ENCODE assay signal across 1 cellular context in genomic region chr17:36602030-36602737, GRCh38.
TF ChIP-seq lines count a peak whose summit lies in the region.

No MANE protein-coding gene starts in this region.

TF ChIP-seq in HepG2, 621 proteins besides CTCF, POLR2A, EP300 and RAD21 (continues in another document):
- TF ChIP-seq ZNF747 (CRISPR knock-in tag; IDR thresholded peaks at IDR 0.05; ENCODE audit: borderline replicate concordance) (no peak), ZNF639 (CRISPR knock-in tag; conservative IDR thresholded peaks at IDR 0.05) (no peak), ZSCAN22 (CRISPR knock-in tag; IDR thresholded peaks at IDR 0.05) (no peak), TMF1 (CRISPR knock-in tag; IDR thresholded peaks at IDR 0.05; ENCODE audit: low read depth) (no peak), NONO (IDR thresholded peaks at IDR 0.05) (no peak), NONO (CRISPR knock-in tag; conservative IDR thresholded peaks at IDR 0.05) (no peak), UBTF (CRISPR knock-in tag; IDR thresholded peaks at IDR 0.05) (peak; percentile 49; the same call in 1 of the 2 replicates), ZNF777 (CRISPR knock-in tag; IDR thresholded peaks at IDR 0.05) (peak; percentile 10; the same call in 1 of the 2 replicates), KMT2B (CRISPR knock-in tag; IDR thresholded peaks at IDR 0.05) (no peak), TFE3 (CRISPR knock-in tag; IDR thresholded peaks at IDR 0.05) (no peak), ZNF766 (CRISPR knock-in tag; IDR thresholded peaks at IDR 0.05; ENCODE audit: borderline replicate concordance) (no peak), ZNF678 (CRISPR knock-in tag; IDR thresholded peaks at IDR 0.05) (no peak), HIVEP1 (CRISPR knock-in tag; IDR thresholded peaks at IDR 0.05) (no peak), ZNF160 (CRISPR knock-in tag; IDR thresholded peaks at IDR 0.05) (no peak), ZNF598 (CRISPR knock-in tag; IDR thresholded peaks at IDR 0.05; ENCODE audit: borderline replicate concordance) (no peak), NR2F2 (IDR thresholded peaks at IDR 0.05; ENCODE audit: borderline replicate concordance, low read depth) (no peak), TGIF2 (CRISPR knock-in tag; IDR thresholded peaks at IDR 0.05) (no peak), PAWR (CRISPR knock-in tag; IDR thresholded peaks at IDR 0.05; ENCODE audit: borderline replicate concordance) (no peak), POGK (CRISPR knock-in tag; conservative IDR thresholded peaks at IDR 0.05) (no peak), EED (CRISPR knock-in tag; IDR thresholded peaks at IDR 0.05) (no peak), TCF12 (IDR thresholded peaks at IDR 0.05) (no peak), TCF12 (CRISPR knock-in tag; IDR thresholded peaks at IDR 0.05) (0 out of 2 replicates have a peak, but pooled peaks have one; percentile 9), GATAD2A (CRISPR knock-in tag; IDR thresholded peaks at IDR 0.05) (no peak), RFX5 (IDR thresholded peaks at IDR 0.05; ENCODE audit: low read depth, low read length) (no peak), EHMT2 (IDR thresholded peaks at IDR 0.05; ENCODE audit: borderline replicate concordance, low read depth, low read length) (no peak), ZXDC (CRISPR knock-in tag; IDR thresholded peaks at IDR 0.05) (no peak), NAIF1 (CRISPR knock-in tag; IDR thresholded peaks at IDR 0.05; ENCODE audit: borderline replicate concordance) (no peak), CBX1 (IDR thresholded peaks at IDR 0.05; ENCODE audit: low read depth) (no peak), ZFYVE20 (CRISPR knock-in tag; IDR thresholded peaks at IDR 0.05; ENCODE audit: borderline replicate concordance, low read depth) (no peak), REXO4 (CRISPR knock-in tag; IDR thresholded peaks at IDR 0.05; ENCODE audit: borderline replicate concordance) (no peak), NFRKB (IDR thresholded peaks at IDR 0.05) (no peak), ZNF605 (CRISPR knock-in tag; IDR thresholded peaks at IDR 0.05) (peak; percentile 27; the same call in 1 of the 2 replicates), ZNF354B (CRISPR knock-in tag; IDR thresholded peaks at IDR 0.05) (no peak), ZNF343 (CRISPR knock-in tag; IDR thresholded peaks at IDR 0.05) (no peak), ZFP41 (CRISPR knock-in tag; IDR thresholded peaks at IDR 0.05; ENCODE audit: borderline replicate concordance) (no peak), ZNF772 (CRISPR knock-in tag; IDR thresholded peaks at IDR 0.05) (no peak), ZNF800 (CRISPR knock-in tag; IDR thresholded peaks at IDR 0.05) (no peak), KLF12 (CRISPR knock-in tag; IDR thresholded peaks at IDR 0.05; ENCODE audit: borderline replicate concordance) (no peak), CBX2 (IDR thresholded peaks at IDR 0.05; ENCODE audit: low read depth, low read length) (no peak), CBX2 (CRISPR knock-in tag; IDR thresholded peaks at IDR 0.05; ENCODE audit: low read depth) (no peak), ZNF784 (CRISPR knock-in tag; IDR thresholded peaks at IDR 0.05; ENCODE audit: borderline replicate concordance) (no peak), ZC3H4 (CRISPR knock-in tag; IDR thresholded peaks at IDR 0.05; ENCODE audit: borderline replicate concordance) (no peak), DPF2 (CRISPR knock-in tag; IDR thresholded peaks at IDR 0.05; ENCODE audit: borderline replicate concordance, low read depth) (no peak), MAFK (conservative IDR thresholded peaks at IDR 0.05 in 1 of 2, IDR thresholded peaks at IDR 0.05 in 1 of 2; ENCODE audit: low read length in 2 of 2) (no peak), MAZ (IDR thresholded peaks at IDR 0.05; ENCODE audit: borderline replicate concordance, low read depth, low read length) (no peak), MAZ (CRISPR knock-in tag; IDR thresholded peaks at IDR 0.05; ENCODE audit: low read depth) (no peak), ZBTB1 (CRISPR knock-in tag; IDR thresholded peaks at IDR 0.05; ENCODE audit: borderline replicate concordance) (no peak), ZNF12 (CRISPR knock-in tag; IDR thresholded peaks at IDR 0.05) (no peak), KDM1A (CRISPR knock-in tag; IDR thresholded peaks at IDR 0.05) (no peak), IRX3 (CRISPR knock-in tag; IDR thresholded peaks at IDR 0.05; ENCODE audit: borderline replicate concordance, low read depth) (no peak), ZNF30 (CRISPR knock-in tag; IDR thresholded peaks at IDR 0.05) (no peak), ZFAT (CRISPR knock-in tag; conservative IDR thresholded peaks at IDR 0.05) (no peak)
- TF ChIP-seq, protein P1, sequence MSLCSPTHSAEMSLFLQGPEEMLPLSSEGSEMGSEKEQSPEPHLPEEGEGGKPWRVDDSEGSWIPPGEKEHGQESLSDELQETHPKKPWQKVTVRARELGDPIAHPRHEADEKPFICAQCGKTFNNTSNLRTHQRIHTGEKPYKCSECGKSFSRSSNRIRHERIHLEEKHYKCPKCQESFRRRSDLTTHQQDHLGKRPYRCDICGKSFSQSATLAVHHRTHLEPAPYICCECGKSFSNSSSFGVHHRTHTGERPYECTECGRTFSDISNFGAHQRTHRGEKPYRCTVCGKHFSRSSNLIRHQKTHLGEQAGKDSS (CRISPR knock-in tag; IDR thresholded peaks at IDR 0.05; ENCODE audit: borderline replicate concordance, low read depth), result no peak
- TF ChIP-seq, protein P2, sequence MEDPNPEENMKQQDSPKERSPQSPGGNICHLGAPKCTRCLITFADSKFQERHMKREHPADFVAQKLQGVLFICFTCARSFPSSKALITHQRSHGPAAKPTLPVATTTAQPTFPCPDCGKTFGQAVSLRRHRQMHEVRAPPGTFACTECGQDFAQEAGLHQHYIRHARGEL (CRISPR knock-in tag; IDR thresholded peaks at IDR 0.05), result no peak
- TF ChIP-seq, protein P3, sequence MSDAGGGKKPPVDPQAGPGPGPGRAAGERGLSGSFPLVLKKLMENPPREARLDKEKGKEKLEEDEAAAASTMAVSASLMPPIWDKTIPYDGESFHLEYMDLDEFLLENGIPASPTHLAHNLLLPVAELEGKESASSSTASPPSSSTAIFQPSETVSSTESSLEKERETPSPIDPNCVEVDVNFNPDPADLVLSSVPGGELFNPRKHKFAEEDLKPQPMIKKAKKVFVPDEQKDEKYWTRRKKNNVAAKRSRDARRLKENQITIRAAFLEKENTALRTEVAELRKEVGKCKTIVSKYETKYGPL (CRISPR knock-in tag; IDR thresholded peaks at IDR 0.05), result no peak
- TF ChIP-seq, protein P4, sequence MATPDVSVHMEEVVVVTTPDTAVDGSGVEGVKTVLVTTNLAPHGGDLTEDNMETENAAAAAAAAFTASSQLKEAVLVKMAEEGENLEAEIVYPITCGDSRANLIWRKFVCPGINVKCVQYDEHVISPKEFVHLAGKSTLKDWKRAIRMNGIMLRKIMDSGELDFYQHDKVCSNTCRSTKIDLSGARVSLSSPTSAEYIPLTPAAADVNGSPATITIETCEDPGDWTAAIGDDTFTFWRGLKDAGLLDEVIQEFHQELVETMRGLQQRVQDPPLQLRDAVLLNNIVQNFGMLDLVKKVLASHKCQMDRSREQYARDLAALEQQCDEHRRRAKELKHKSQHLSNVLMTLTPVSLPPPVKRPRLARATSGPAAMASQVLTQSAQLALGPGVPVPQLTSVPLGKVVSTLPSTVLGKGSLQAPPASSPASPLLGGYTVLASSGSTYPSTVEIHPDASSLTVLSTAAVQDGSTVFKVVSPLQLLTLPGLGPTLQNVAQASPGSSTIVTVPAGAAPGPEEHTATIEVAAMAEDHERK (CRISPR knock-in tag; IDR thresholded peaks at IDR 0.05; ENCODE audit: low read depth), result no peak
